30 cellular contexts compared by ENCODE assay signal in the genomic region with DNA sequence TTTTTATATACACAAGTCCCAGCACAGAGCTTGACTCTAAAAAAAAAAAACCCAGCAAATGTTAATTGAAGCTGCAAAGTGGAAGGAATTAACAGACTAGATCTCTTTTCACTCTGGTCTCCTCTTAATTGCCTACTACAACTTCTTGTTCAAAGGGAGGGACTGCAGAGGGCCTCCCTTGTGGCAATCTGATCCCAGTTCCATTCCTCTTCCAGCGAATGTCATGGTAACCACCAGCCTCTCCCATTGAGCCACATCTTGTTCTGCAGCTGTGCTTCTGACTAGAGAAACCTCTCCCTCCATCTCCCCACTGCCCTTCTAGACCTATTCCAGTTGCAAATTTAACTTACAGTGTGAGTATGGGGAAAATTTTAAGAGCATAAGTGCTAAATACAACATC. TPM values are rescaled to one million over a fixed set of nuclear protein-coding genes. Genes with fewer than 3 reads are reported as not detected.
DNase-seq lines count a peak whose midpoint lies in the region; ATAC-seq and TF ChIP-seq lines count a peak whose summit lies in the region.
"Had no signal": no experiment of that assay in that cellular context is flagged by ENCODE, and none has a peak within 500 bp of the region (broad histone marks: within the 10 kb centered on the region; RNA-seq: fewer than 3 reads in every experiment).

No MANE protein-coding gene starts in this region.

- H4K8ac ChIP-seq in IMR-90 (ENCODE audit: low read depth in 2 of 2, low read length in 2 of 2), result no peak overlapping the region

- H3K14ac ChIP-seq in IMR-90 (replicated peaks; ENCODE audit: low read depth, low read length), result no peak overlapping the region

- CTCF ChIA-PET in IMR-90 (lab: Yijun Ruan, JAX), result interaction anchor here (1.2 to 1.3 kb wide), 2 partner anchors 8 to 52 kb away, joined by 3 to 4 read pairs; partner anchors contain the start of gene RPL23A
- CTCF ChIA-PET in naive thymus-derived CD4-positive, alpha-beta T cell (lab: Charles Lee), result interaction anchor here (0.6 to 1.4 kb wide), 3 partner anchors 22 to 226 kb away, joined by 3 to 6 read pairs (median 3); no protein-coding TSS in a partner anchor

- peaks cover 22 to 69% of the 10 kb centered on the region in 2 experiments for H3K79me1 ChIP-seq in IMR-90 (ENCODE audit: low read depth in 1 of 2, low read length in 2 of 2)

- H3K36me3 Mint-ChIP-seq in naive thymus-derived CD4-positive, alpha-beta T cell, result peaks cover 0 to 34% (median 22%) of the 10 kb centered on the region in 5 donors

- H3K23ac ChIP-seq in IMR-90 (ENCODE audit: low read depth, low read length), result no peak overlapping the region

- H3K36me3 ChIP-seq in IMR-90 (ENCODE audit: control insufficient read depth, insufficient read depth, low read length) (peaks cover 27% of the 10 kb centered on the region), right lobe of liver (peaks cover 0 to 40% (median 16%) of the 10 kb centered on the region in 4 donors)
- H3K36me3 ChIP-seq in naive thymus-derived CD4-positive, alpha-beta T cell (ENCODE audit: control insufficient read depth in 2 of 3, insufficient read depth in 3 of 3, low read length in 3 of 3), result peaks cover 9 to 39% (median 15%) of the 10 kb centered on the region in 3 experiments
- H3K36me3 ChIP-seq: ovary had no signal

- dilution Hi-C loops in IMR-90 (cut with HindIII; ENCODE audit: low sequenced_read_pairs, unreplicated experiment), result no loop called here

- H4K91ac ChIP-seq in IMR-90 (ENCODE audit: insufficient read depth, low read depth, low read length), result no peak overlapping the region

- no peak overlapping the region for H3K4me3 ChIP-seq in IMR-90 (ENCODE audit: insufficient read depth, low read depth, low read length)
- H3K4me3 ChIP-seq in naive thymus-derived CD4-positive, alpha-beta T cell (ENCODE audit: low read length), result no peak overlapping the region
- no peak overlapping the region for H3K4me3 ChIP-seq in right lobe of liver
- H3K4me3 ChIP-seq: left ventricle myocardium inferior, ovary, right atrium auricular region, testis had no signal

- BruUV-seq in IMR-90 (replicated peaks; lab: Mats Ljungman, UMichigan), result no TSS peak

- no peak overlapping the region for H2AFZ ChIP-seq in IMR-90 (replicated peaks; ENCODE audit: low read length, poor library complexity)

- H3K9me3 ChIP-seq in IMR-90 (ENCODE audit: control insufficient read depth, insufficient read depth, low read length), result no peaks in the 10 kb centered on the region
- H3K9me3 ChIP-seq in naive thymus-derived CD4-positive, alpha-beta T cell (ENCODE audit: control insufficient read depth in 2 of 3, low read length in 3 of 3), result no peaks in the 10 kb centered on the region
- no peaks in the 10 kb centered on the region for H3K9me3 ChIP-seq in right lobe of liver
- H3K9me3 ChIP-seq: left ventricle myocardium inferior, ovary, right atrium auricular region, testis had no signal

- POLR2A ChIA-PET in IMR-90 (lab: Charles Lee; ENCODE audit: unreplicated experiment), result no interaction called here
- POLR2A ChIA-PET in naive thymus-derived CD4-positive, alpha-beta T cell (lab: Charles Lee), result interaction anchor here (1.3 kb wide), 1 partner anchor 44 kb away, joined by 6 read pairs; the partner anchor contains the start of gene PROCA1

- H3K4me1 ChIP-seq in IMR-90 (ENCODE audit: control insufficient read depth, insufficient read depth, low read length) (no peaks in the 10 kb centered on the region; the same call in 1 of the 2 replicates), right lobe of liver (peaks cover 0 to 15% (median 5%) of the 10 kb centered on the region in 4 donors)
- H3K4me1 ChIP-seq in naive thymus-derived CD4-positive, alpha-beta T cell (ENCODE audit: control insufficient read depth in 2 of 2, insufficient read depth in 2 of 2, low read length in 2 of 2), result peaks cover 19 to 24% of the 10 kb centered on the region in 2 donors

- peaks cover 34 to 57% (median 53%) of the 10 kb centered on the region in 7 donors for H3K4me1 Mint-ChIP-seq in naive thymus-derived CD4-positive, alpha-beta T cell

- no peaks in the 10 kb centered on the region for H3K9me3 Mint-ChIP-seq in naive thymus-derived CD4-positive, alpha-beta T cell
- H3K9me3 Mint-ChIP-seq: activated T-helper 1 cell treated with anti-CD3 and anti-CD28 coated beads, Interleukin-12 subunit alpha, Interleukin-12 subunit beta, Interleukin-2, Interleukin-4 antibody, amounts not matched to agents 30 ng/mL and 10 ng/mL and 1 ng/mL, durations not matched to agents 14 hours and 24 hours and 36 hours; CD8-positive, alpha-beta T cell; immature natural killer cell; natural killer cell treated with Interleukin-12 subunit alpha and Interleukin-12 subunit beta and Interleukin-15 and Interleukin-18, amount 100 ng/mL, for 72 hours had no signal

- no peak for TF ChIP-seq RAD21 in IMR-90 (IDR thresholded peaks at IDR 0.05; ENCODE audit: low read length)

- no peak overlapping the region for H3K18ac ChIP-seq in IMR-90 (ENCODE audit: low read depth, low read length)

- no peak overlapping the region for H2BK15ac ChIP-seq in IMR-90 (ENCODE audit: low read depth, low read length)

- intact Hi-C loops in IMR-90 (cut with micrococcal nuclease), result no loop called here
- intact Hi-C loops in naive thymus-derived CD4-positive, alpha-beta T cell (cut with micrococcal nuclease), result no loop called here
- intact Hi-C loops in right lobe of liver (cut with DNase I), result no loop called here

- ATAC-seq in IMR-90 (ENCODE audit: low read depth), result peak; percentile 35; the same call in 1 of the 2 replicates
- ATAC-seq in naive thymus-derived CD4-positive, alpha-beta T cell, result no peak
- no peak for ATAC-seq in right lobe of liver
- ATAC-seq: CD8-positive, alpha-beta T cell; foreskin keratinocyte; natural killer cell treated with Interleukin-12 subunit alpha and Interleukin-12 subunit beta and Interleukin-15 and Interleukin-18, amount 100 ng/mL, for 72 hours had no signal

- no peak overlapping the region for H3K9ac ChIP-seq in IMR-90 (ENCODE audit: low read depth, low read length)

- H3K4ac ChIP-seq in IMR-90 (ENCODE audit: low read depth, low read length), result no peak overlapping the region

- H3K27ac ChIP-seq in IMR-90 (ENCODE audit: insufficient read depth, low read length), result no peak overlapping the region
- no peak overlapping the region for H3K27ac ChIP-seq in naive thymus-derived CD4-positive, alpha-beta T cell (ENCODE audit: low read depth, low read length)
- H3K27ac ChIP-seq in right lobe of liver, result no peak overlapping the region
- H3K27ac ChIP-seq: 22Rv1, foreskin keratinocyte, left ventricle myocardium inferior, ovary, right atrium auricular region, RWPE1, testis had no signal

- no peak overlapping the region for H2BK120ac ChIP-seq in IMR-90 (ENCODE audit: low read depth, low read length)

- H4K20me1 ChIP-seq in IMR-90 (ENCODE audit: insufficient read depth, low read length), result peaks cover 56% of the 10 kb centered on the region

- peak; percentile 51 for DNase-seq in DMS 273 (lab: John Stamatoyannopoulos, UW; ENCODE audit: unreplicated experiment)
- no peak for DNase-seq in DMS 273 treated with DMSO at 0.1 percent for 48 hours (lab: John Stamatoyannopoulos, UW)
- no peak for DNase-seq in IMR-90
- DNase-seq in ecto neural progenitor cell (ENCODE audit: low spot score), result peak; percentile 55
- DNase-seq in naive thymus-derived CD4-positive, alpha-beta T cell, result no peak
- no peak for DNase-seq in NCI-H446 (lab: John Stamatoyannopoulos, UW)
- DNase-seq in midbrain (lab: John Stamatoyannopoulos, UW), result no peak
- no peak for DNase-seq in right lobe of liver
- DNase-seq: activated CD4-positive, alpha-beta T cell treated with anti-CD3 and anti-CD28 coated beads for 48 hours; activated naive CD4-positive, alpha-beta T cell treated with anti-CD3 and anti-CD28 coated beads, Interleukin-2, amount 50 U/mL, for 16 hours; CD8-positive, alpha-beta T cell; cerebellar nuclear complex; DMS53; immature natural killer cell; KG1; left ventricle myocardium inferior; NCI-H1436 treated with DMSO at 0.1 percent for 48 hours; NCI-H2227 treated with DMSO at 0.1 percent for 48 hours; ovary; stimulated activated CD4-positive, alpha-beta T cell treated with anti-CD3 and anti-CD28 coated beads, Interleukin-12 subunit alpha, Interleukin-12 subunit beta, amount 100 ng/mL, for 4 hours; stimulated activated CD4-positive, alpha-beta T cell treated with anti-CD3 and anti-CD28 coated beads, Interleukin-4, amount 100 ng/mL, for 24 hours; stimulated activated naive CD4-positive, alpha-beta T cell; T-helper 2 cell; testis had no signal

- no peaks in the 10 kb centered on the region for H3K27me3 Mint-ChIP-seq in naive thymus-derived CD4-positive, alpha-beta T cell
- H3K27me3 Mint-ChIP-seq: natural killer cell treated with Interleukin-12 subunit alpha and Interleukin-12 subunit beta and Interleukin-15 and Interleukin-18, amount 100 ng/mL, for 72 hours had no signal

- H4K5ac ChIP-seq in IMR-90 (ENCODE audit: low read depth, low read length), result no peak overlapping the region

- no peak overlapping the region for H2AK5ac ChIP-seq in IMR-90 (ENCODE audit: low read depth, low read length)

- 100% methylated on average over 1 of the region's 1 CpG; no CpG with 5 or more reads in 1 of the 2 experiments for WGBS in IMR-90 (ENCODE audit: extremely low coverage in 2 of 2, insufficient read length in 1 of 2), 2 experiments
- 90% methylated on average over 1 of the region's 1 CpG for WGBS in right lobe of liver (ENCODE audit: insufficient coverage, low coverage, low lambda C conversion rate, missing lambda C conversion rate)

- in situ Hi-C loops in IMR-90 (cut with MboI; ENCODE audit: low sequenced_read_pairs), result no loop called here

- H2AK9ac ChIP-seq in IMR-90 (replicated peaks; ENCODE audit: low read depth, low read length, poor library complexity), result no peak overlapping the region

- no peak overlapping the region for H3K56ac ChIP-seq in IMR-90 (ENCODE audit: extremely low read depth, insufficient read depth, low read length)

- TF ChIP-seq POLR2A in IMR-90 (IDR thresholded peaks at IDR 0.05; ENCODE audit: low read depth, low read length), result no peak
- TF ChIP-seq POLR2A in right lobe of liver (IDR thresholded peaks at IDR 0.05), result no peak

- H3K4me2 ChIP-seq in IMR-90 (ENCODE audit: low read depth, low read length), result no peak overlapping the region

- no peak for TF ChIP-seq CTCF in IMR-90 (conservative IDR thresholded peaks at IDR 0.05; ENCODE audit: low read depth, low read length)
- TF ChIP-seq CTCF in right lobe of liver (IDR thresholded peaks at IDR 0.05), result no peak

- peak overlapping the region in 1 of 10 donors; percentile 18 for H3K4me3 Mint-ChIP-seq in naive thymus-derived CD4-positive, alpha-beta T cell
- H3K4me3 Mint-ChIP-seq: activated T-helper 1 cell treated with anti-CD3 and anti-CD28 coated beads, Interleukin-12 subunit alpha, Interleukin-12 subunit beta, Interleukin-2, Interleukin-4 antibody, amounts not matched to agents 30 ng/mL and 10 ng/mL and 1 ng/mL, durations not matched to agents 14 hours and 24 hours and 36 hours; CD8-positive, alpha-beta T cell; immature natural killer cell; natural killer cell treated with Interleukin-12 subunit alpha and Interleukin-12 subunit beta and Interleukin-15 and Interleukin-18, amount 100 ng/mL, for 72 hours had no signal

- H3K9me1 ChIP-seq in IMR-90 (ENCODE audit: insufficient read depth, low read length), result peaks cover 9% of the 10 kb centered on the region

- H3K27me3 ChIP-seq in IMR-90 (ENCODE audit: control insufficient read depth, insufficient read depth, low read length), result no peaks in the 10 kb centered on the region
- no peaks in the 10 kb centered on the region for H3K27me3 ChIP-seq in naive thymus-derived CD4-positive, alpha-beta T cell (ENCODE audit: control insufficient read depth in 2 of 2, insufficient read depth in 2 of 2, low read length in 2 of 2)
- no peaks in the 10 kb centered on the region for H3K27me3 ChIP-seq in right lobe of liver
- H3K27me3 ChIP-seq: foreskin keratinocyte, ovary, right atrium auricular region, testis had no signal

- H2BK5ac ChIP-seq in IMR-90 (ENCODE audit: low read depth, low read length, poor library complexity, severe bottlenecking), result no peak overlapping the region

- no peak overlapping the region for H2BK20ac ChIP-seq in IMR-90 (ENCODE audit: low read depth, low read length)

- H3K27ac Mint-ChIP-seq in naive thymus-derived CD4-positive, alpha-beta T cell, result peak overlapping the region in 6 of 9 donors; percentile 21 to 67 (median 39)
- H3K27ac Mint-ChIP-seq: activated T-helper 1 cell treated with anti-CD3 and anti-CD28 coated beads, Interleukin-12 subunit alpha, Interleukin-12 subunit beta, Interleukin-2, Interleukin-4 antibody, amounts not matched to agents 30 ng/mL and 10 ng/mL and 1 ng/mL, durations not matched to agents 14 hours and 24 hours and 36 hours; natural killer cell treated with Interleukin-12 subunit alpha and Interleukin-12 subunit beta and Interleukin-15 and Interleukin-18, amount 100 ng/mL, for 72 hours had no signal

RNA-seq across cellular contexts. Expression of gene SUPT6H, which starts 5.9 kb away (rescaled TPM):
- total RNA-seq in IMR-90 (2012; rRNA removed) (44.8 and 45.0 TPM in 2 replicates), right lobe of liver (10 to 100 TPM; 28.8 to 38.0 (median 34.0) TPM)
- 40.0 and 41.4 TPM in 2 replicates for polyA plus RNA-seq in IMR-90 (2012; rRNA removed)
- polyA plus RNA-seq in IMR-90 (2012; cell fraction: cytosol; rRNA removed), result 18.2 and 20.2 TPM in 2 replicates
- polyA plus RNA-seq in IMR-90 (2012; cell fraction: nucleus; rRNA removed; ENCODE audit: low replicate concordance), result 66.1 and 72.1 TPM in 2 replicates
- 100 to 1,000 TPM in 2 of 5 experiments, 10 to 100 TPM in 3; 91.2 to 132 (median 98.5) TPM for total RNA-seq in naive thymus-derived CD4-positive, alpha-beta T cell
- polyA plus RNA-seq in naive thymus-derived CD4-positive, alpha-beta T cell, result 10 to 100 TPM in 1 of 2 donors, 1 to 10 TPM in 1; 9.8 to 23.8 TPM

RNA-seq across cellular contexts. Expression of gene SDF2, which starts 6.2 kb away (rescaled TPM):
- total RNA-seq in IMR-90 (2012; rRNA removed) (79.2 and 81.7 TPM in 2 replicates), right lobe of liver (10 to 100 TPM; 24.6 to 31.8 (median 26.4) TPM)
- polyA plus RNA-seq in IMR-90 (2012; rRNA removed), result 76.0 and 80.8 TPM in 2 replicates
- polyA plus RNA-seq in IMR-90 (2012; cell fraction: cytosol; rRNA removed), result 67.2 and 90.4 TPM in 2 replicates
- polyA plus RNA-seq in IMR-90 (2012; cell fraction: nucleus; rRNA removed; ENCODE audit: low replicate concordance), result 22.7 and 43.7 TPM in 2 replicates
- 10 to 100 TPM; 28.6 to 49.5 (median 43.8) TPM for total RNA-seq in naive thymus-derived CD4-positive, alpha-beta T cell
- 10 to 100 TPM; 52.1 to 85.2 TPM for polyA plus RNA-seq in naive thymus-derived CD4-positive, alpha-beta T cell

RNA-seq across cellular contexts. Expression of gene BLTP2, which starts 22.9 kb away (rescaled TPM):
- total RNA-seq in IMR-90 (2012; rRNA removed), result 146 and 174 TPM in 2 replicates
- polyA plus RNA-seq in IMR-90 (2012; rRNA removed), result 42.3 and 49.0 TPM in 2 replicates
- polyA plus RNA-seq in IMR-90 (2012; cell fraction: cytosol; rRNA removed), result 20.3 and 23.3 TPM in 2 replicates
- polyA plus RNA-seq in IMR-90 (2012; cell fraction: nucleus; rRNA removed; ENCODE audit: low replicate concordance), result 54.4 and 79.1 TPM in 2 replicates
- 100 to 1,000 TPM; 143 to 163 (median 153) TPM for total RNA-seq in naive thymus-derived CD4-positive, alpha-beta T cell
- 10 to 100 TPM; 30.8 to 47.1 TPM for polyA plus RNA-seq in naive thymus-derived CD4-positive, alpha-beta T cell
- total RNA-seq in right lobe of liver, result 10 to 100 TPM; 33.2 to 90.3 (median 47.1) TPM

RNA-seq across cellular contexts. Expression of gene PROCA1, which starts 43.8 kb away (rescaled TPM):
- 0.28 and 0.36 TPM in 2 replicates for total RNA-seq in IMR-90 (2012; rRNA removed)
- 1.7 and 3.0 TPM in 2 replicates for polyA plus RNA-seq in IMR-90 (2012; rRNA removed)
- polyA plus RNA-seq in IMR-90 (2012; cell fraction: cytosol; rRNA removed), result 1.4 and 1.6 TPM in 2 replicates
- 14.3 and 16.5 TPM in 2 replicates for polyA plus RNA-seq in IMR-90 (2012; cell fraction: nucleus; rRNA removed; ENCODE audit: low replicate concordance)
- 10 to 100 TPM in 2 of 5 experiments, 1 to 10 TPM in 3; 5.2 to 14.4 (median 7.3) TPM for total RNA-seq in naive thymus-derived CD4-positive, alpha-beta T cell
- 1 to 10 TPM in 1 of 2 donors, under 1 TPM in 1; 0.44 to 1.4 TPM for polyA plus RNA-seq in naive thymus-derived CD4-positive, alpha-beta T cell
- total RNA-seq in right lobe of liver, result under 1 TPM in 5 of 6 experiments, not detected in 1; 0.18 to 0.97 (median 0.54) TPM

RNA-seq across cellular contexts. Expression of gene RAB34, which starts 49.8 kb away (rescaled TPM):
- total RNA-seq in IMR-90 (2012; rRNA removed) (304 and 351 TPM in 2 replicates), right lobe of liver (10 to 100 TPM in 1 of 6 experiments, 1 to 10 TPM in 5; 2.5 to 12.5 (median 4.7) TPM)
- 374 and 387 TPM in 2 replicates for polyA plus RNA-seq in IMR-90 (2012; rRNA removed)
- 274 and 575 TPM in 2 replicates for polyA plus RNA-seq in IMR-90 (2012; cell fraction: cytosol; rRNA removed)
- polyA plus RNA-seq in IMR-90 (2012; cell fraction: nucleus; rRNA removed; ENCODE audit: low replicate concordance), result 417 and 521 TPM in 2 replicates
- total RNA-seq in naive thymus-derived CD4-positive, alpha-beta T cell, result 10 to 100 TPM; 11.0 to 50.2 (median 16.4) TPM
- 10 to 100 TPM; 12.2 to 19.2 TPM for polyA plus RNA-seq in naive thymus-derived CD4-positive, alpha-beta T cell

Comparison
In these comparisons a context has a peak if more than half of its experiments do, and no peak if none do; other contexts are left out.
1. DNase-seq: peak in DMS 273 (single experiment) and ecto neural progenitor cell (single experiment); none in DMS 273 treated with DMSO at 0.1 percent for 48 hours (single experiment), IMR-90 (single experiment), naive thymus-derived CD4-positive, alpha-beta T cell (0 of 9), NCI-H446 (0 of 2), midbrain (single experiment) and right lobe of liver (0 of 3).